Comparison of ENCODE assay signal across 14 cellular contexts in genomic region chr17:81028506-81028858, GRCh38.
"Had no signal": no experiment of that assay in that cellular context is flagged by ENCODE, and none has a peak within 500 bp of the region (broad histone marks: within the 10 kb centered on the region; RNA-seq: fewer than 3 reads in every experiment).

No MANE protein-coding gene starts in this region.

- H3K27me3 Mint-ChIP-seq: activated naive CD8-positive, alpha-beta T cell had no signal

- H3K36me3 ChIP-seq: transverse colon had no signal

- H3K36me3 Mint-ChIP-seq: activated CD4-positive, alpha-beta memory T cell treated with anti-CD3 and anti-CD28 coated beads for 36 hours; activated naive CD8-positive, alpha-beta T cell had no signal

- H3K4me3 Mint-ChIP-seq: activated CD4-positive, alpha-beta memory T cell treated with anti-CD3 and anti-CD28 coated beads for 36 hours; activated naive CD8-positive, alpha-beta T cell; activated T-cell treated with anti-CD3 and anti-CD28 coated beads, Interleukin-2, amount 50 U/mL, for 4 hours had no signal

- H3K9me3 Mint-ChIP-seq: neural crest cell had no signal

- H3K9me3 ChIP-seq: esophagus squamous epithelium, transverse colon had no signal

- DNase-seq: activated CD4-positive, alpha-beta memory T cell treated with anti-CD3 and anti-CD28 coated beads for 36 hours; activated CD4-positive, alpha-beta T cell treated with anti-CD3 and anti-CD28 coated beads for 1 hour; esophagus squamous epithelium; foreskin fibroblast; mesenchymal stem cell; stimulated activated CD4-positive, alpha-beta T cell treated with anti-CD3 and anti-CD28 coated beads, Interleukin-1b, Interleukin-23, amount 100 ng/mL, for 48 hours; stimulated activated naive CD4-positive, alpha-beta T cell; T-helper 9 cell; transverse colon had no signal

- H3K27ac ChIP-seq: esophagus squamous epithelium, parathyroid adenoma, transverse colon had no signal

- H3K4me3 ChIP-seq: esophagus squamous epithelium, transverse colon had no signal

- H3K27ac Mint-ChIP-seq: activated CD4-positive, alpha-beta memory T cell treated with anti-CD3 and anti-CD28 coated beads for 36 hours; activated naive CD8-positive, alpha-beta T cell had no signal

- ATAC-seq: left lobe of liver had no signal
